In the genomic region with DNA sequence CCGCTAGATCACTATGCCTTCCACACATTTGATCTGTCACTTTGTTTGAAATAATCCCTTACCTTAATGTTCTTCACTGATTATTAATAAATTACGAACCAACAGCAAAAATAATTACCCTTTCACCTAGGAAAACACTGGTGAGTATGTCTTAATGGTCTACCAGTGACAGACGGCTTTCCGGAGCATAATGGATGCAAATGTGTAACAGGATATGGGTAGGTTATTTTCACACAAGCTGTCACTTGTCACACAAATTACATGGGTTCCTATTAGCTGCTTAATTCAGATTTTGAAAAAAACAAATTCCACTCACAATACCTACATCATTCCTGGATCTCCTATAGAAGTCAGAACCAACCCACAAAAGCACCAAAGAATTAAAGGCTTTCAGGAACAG, we compare ENCODE assay signal across 15 cellular contexts.
"Had no signal": no experiment of that assay in that cellular context is flagged by ENCODE, and none has a peak within 500 bp of the region (broad histone marks: within the 10 kb centered on the region; RNA-seq: fewer than 3 reads in every experiment).

No MANE protein-coding gene starts in this region.

- DNase-seq: activated CD4-positive, alpha-beta memory T cell treated with anti-CD3 and anti-CD28 coated beads, Interleukin-2, amount 10 ng/mL, durations not matched to agents 7 days and 5 days; activated CD4-positive, alpha-beta T cell treated with anti-CD3 and anti-CD28 coated beads for 48 hours; activated CD4-positive, CD25-positive, alpha-beta regulatory T cell; activated CD8-positive, alpha-beta memory T cell treated with anti-CD3 and anti-CD28 coated beads, Interleukin-2, amount 10 ng/mL, durations not matched to agents 7 days and 5 days; activated naive CD4-positive, alpha-beta T cell; activated naive CD8-positive, alpha-beta T cell treated with anti-CD3 and anti-CD28 coated beads for 36 hours; amniotic stem cell; effector memory CD4-positive, alpha-beta T cell; mesendoderm; natural killer cell; nucleus accumbens; retina; spleen; stimulated activated naive CD4-positive, alpha-beta T cell; T-helper 9 cell had no signal
